In the genomic region with DNA sequence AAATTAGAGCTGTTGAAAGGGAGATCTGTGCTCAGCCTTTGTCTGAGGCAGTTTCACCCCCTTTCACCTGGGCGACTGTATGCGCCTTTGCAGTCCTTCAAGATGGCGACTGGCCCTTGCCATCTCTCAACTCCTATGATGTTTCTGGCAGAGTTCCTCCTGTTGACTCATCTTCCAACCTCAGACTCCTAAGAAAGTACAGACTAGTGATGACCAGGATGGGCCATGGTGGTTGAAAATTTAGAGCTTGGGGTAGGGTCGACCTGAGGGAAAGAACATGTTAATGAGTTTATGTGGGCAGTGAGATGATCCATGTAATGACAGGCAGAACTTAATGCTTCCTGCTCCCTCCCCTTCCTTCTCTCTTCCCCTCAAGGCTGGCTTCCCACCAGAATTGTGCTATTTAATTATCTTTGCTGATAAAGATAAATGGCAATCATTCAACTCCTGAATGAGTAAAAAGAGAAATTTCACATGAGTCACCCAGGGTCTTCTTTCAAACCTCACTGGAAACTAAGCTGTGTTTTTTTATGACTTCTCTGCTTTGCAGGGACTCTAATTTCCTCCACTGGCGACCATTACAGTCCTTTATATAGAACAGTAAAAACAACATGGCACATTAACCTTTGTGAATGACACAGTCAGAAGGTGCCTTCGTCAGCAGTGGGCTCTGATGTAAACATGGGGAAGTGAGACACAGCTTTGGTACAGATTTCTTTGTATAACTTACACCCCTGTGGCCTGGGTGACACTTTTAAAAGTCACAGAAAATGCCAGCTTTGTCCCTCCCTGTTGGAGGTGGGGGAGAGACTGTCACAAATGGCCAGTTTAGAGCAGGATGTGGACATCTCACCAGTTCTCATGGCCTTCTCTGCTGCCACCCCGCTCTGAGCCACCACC, we compare ENCODE assay signal across 14 cellular contexts.
DNase-seq lines count a peak whose midpoint lies in the region; ATAC-seq and TF ChIP-seq lines count a peak whose summit lies in the region.
"Had no signal": no experiment of that assay in that cellular context is flagged by ENCODE, and none has a peak within 500 bp of the region (broad histone marks: within the 10 kb centered on the region; RNA-seq: fewer than 3 reads in every experiment).

No MANE protein-coding gene starts in this region.

- no peak overlapping the region for H3K4me3 Mint-ChIP-seq in GM23338

- H3K9me3 ChIP-seq in mesodermal cell (ENCODE audit: control insufficient read depth, low read length), result no peaks in the 10 kb centered on the region
- no peaks in the 10 kb centered on the region for H3K9me3 ChIP-seq in left ventricle myocardium inferior (replicated peaks)
- H3K9me3 ChIP-seq in left lung, result no peaks in the 10 kb centered on the region
- H3K9me3 ChIP-seq: Caco-2 had no signal

- H3F3A ChIP-seq in GM23338 (replicated peaks; ENCODE audit: low read depth), result no peaks in the 10 kb centered on the region

- H3K27ac ChIP-seq in mesodermal cell (ENCODE audit: low read depth, low read length, severe bottlenecking) (peak overlapping the region; percentile 36), GM23338 (ENCODE audit: low read depth) (no peak overlapping the region), left ventricle myocardium inferior (replicated peaks) (no peak overlapping the region), left lung (no peak overlapping the region)
- H3K27ac ChIP-seq: C4-2B, PC-9 had no signal

- peaks cover 3% of the 10 kb centered on the region for H3K27me3 Mint-ChIP-seq in GM23338 (ENCODE audit: insufficient read depth, low read depth, poor library complexity)

- ATAC-seq in GM19351 (IDR thresholded peaks at IDR 0.05; ENCODE audit: unreplicated experiment), result peak; percentile 70
- ATAC-seq in GM23338, result no peak
- no peak for ATAC-seq in left lung
- ATAC-seq: Right ventricle myocardium inferior had no signal

- no peaks in the 10 kb centered on the region for H3K4me1 Mint-ChIP-seq in GM23338

- H3K27me3 ChIP-seq in GM23338 (ENCODE audit: insufficient read depth), result no peaks in the 10 kb centered on the region
- H3K27me3 ChIP-seq in left ventricle myocardium inferior (ENCODE audit: low read depth), result peaks cover 6% of the 10 kb centered on the region
- H3K27me3 ChIP-seq in left lung, result peaks cover 0 to under 1% of the 10 kb centered on the region in 2 donors

- H3K27ac Mint-ChIP-seq in GM23338, result no peak overlapping the region

- H3K36me3 Mint-ChIP-seq in GM23338 (ENCODE audit: low read depth), result no peaks in the 10 kb centered on the region; the same call in 1 of the 3 replicates

- no peak overlapping the region for H3K4me2 ChIP-seq in GM23338
- H3K4me2 ChIP-seq: PC-9 had no signal

- no peaks in the 10 kb centered on the region for H3K4me1 ChIP-seq in mesodermal cell (ENCODE audit: control insufficient read depth, insufficient read depth, low read length, poor library complexity, severe bottlenecking)
- H3K4me1 ChIP-seq in GM23338 (ENCODE audit: insufficient read depth), result no peaks in the 10 kb centered on the region; the same call in 1 of the 2 replicates
- H3K4me1 ChIP-seq in left ventricle myocardium inferior, result no peaks in the 10 kb centered on the region
- H3K4me1 ChIP-seq in left lung, result no peaks in the 10 kb centered on the region

- no peaks in the 10 kb centered on the region; the same call in 2 of the 3 replicates for H3K9me3 Mint-ChIP-seq in GM23338

- peaks cover 10% of the 10 kb centered on the region for H3K9me2 ChIP-seq in GM23338 (ENCODE audit: insufficient read depth)

- no peaks in the 10 kb centered on the region for H4K20me1 ChIP-seq in GM23338 (replicated peaks; ENCODE audit: insufficient read depth)

- H3K4me3 ChIP-seq in mesodermal cell (ENCODE audit: extremely low read depth, insufficient read depth, low read length, poor library complexity, severe bottlenecking), result no peak overlapping the region
- H3K4me3 ChIP-seq in GM23338, result no peak overlapping the region
- H3K4me3 ChIP-seq in left ventricle myocardium inferior, result no peak overlapping the region
- H3K4me3 ChIP-seq in left lung, result no peak overlapping the region
- H3K4me3 ChIP-seq: PC-9 had no signal

- 79 to 100% methylated on average over 2 to 3 of the region's 7 CpGs for WGBS in mesodermal cell (ENCODE audit: insufficient coverage in 2 of 2), 2 experiments

- no peaks in the 10 kb centered on the region for H3K36me3 ChIP-seq in mesodermal cell (ENCODE audit: control insufficient read depth, insufficient read depth, low read length)
- H3K36me3 ChIP-seq in GM23338 (ENCODE audit: insufficient read depth), result no peaks in the 10 kb centered on the region
- H3K36me3 ChIP-seq in left ventricle myocardium inferior, result no peaks in the 10 kb centered on the region
- no peaks in the 10 kb centered on the region for H3K36me3 ChIP-seq in left lung

- H3K79me2 ChIP-seq in GM23338 (replicated peaks; ENCODE audit: insufficient read depth), result no peaks in the 10 kb centered on the region

- intact Hi-C loops in left ventricle myocardium inferior (cut with micrococcal nuclease), result no loop called here
- intact Hi-C loops in left lung (cut with DNase I), result no loop called here

- TF ChIP-seq CTCF in GM23338 (conservative IDR thresholded peaks at IDR 0.05; ENCODE audit: low read depth in 2 of 2) (no peak), left ventricle myocardium inferior (IDR thresholded peaks at IDR 0.05; ENCODE audit: borderline replicate concordance) (no peak), left lung (IDR thresholded peaks at IDR 0.05) (no peak)

- DNase-seq in RPMI7951 (ENCODE audit: low read depth) (peak; percentile 65), GM23338 (ENCODE audit: low spot score) (no peak), NCI-H2107 treated with DMSO at 0.1 percent for 48 hours (lab: John Stamatoyannopoulos, UW; ENCODE audit: unreplicated experiment) (no peak), left ventricle myocardium inferior (no peak), left lung (no peak)
- DNase-seq: Caco-2, NCI-H1436 treated with DMSO at 0.1 percent for 48 hours, NCI-H2081, NCI-H526, PC-9 had no signal

- no peak overlapping the region for H2AFZ ChIP-seq in GM23338
- H2AFZ ChIP-seq: PC-9 had no signal

TF ChIP-seq in GM23338, 12 proteins besides CTCF, POLR2A, EP300 and RAD21:
- no peak for TF ChIP-seq NANOG (IDR thresholded peaks at IDR 0.05; ENCODE audit: borderline replicate concordance)
- TF ChIP-seq, protein P1, sequence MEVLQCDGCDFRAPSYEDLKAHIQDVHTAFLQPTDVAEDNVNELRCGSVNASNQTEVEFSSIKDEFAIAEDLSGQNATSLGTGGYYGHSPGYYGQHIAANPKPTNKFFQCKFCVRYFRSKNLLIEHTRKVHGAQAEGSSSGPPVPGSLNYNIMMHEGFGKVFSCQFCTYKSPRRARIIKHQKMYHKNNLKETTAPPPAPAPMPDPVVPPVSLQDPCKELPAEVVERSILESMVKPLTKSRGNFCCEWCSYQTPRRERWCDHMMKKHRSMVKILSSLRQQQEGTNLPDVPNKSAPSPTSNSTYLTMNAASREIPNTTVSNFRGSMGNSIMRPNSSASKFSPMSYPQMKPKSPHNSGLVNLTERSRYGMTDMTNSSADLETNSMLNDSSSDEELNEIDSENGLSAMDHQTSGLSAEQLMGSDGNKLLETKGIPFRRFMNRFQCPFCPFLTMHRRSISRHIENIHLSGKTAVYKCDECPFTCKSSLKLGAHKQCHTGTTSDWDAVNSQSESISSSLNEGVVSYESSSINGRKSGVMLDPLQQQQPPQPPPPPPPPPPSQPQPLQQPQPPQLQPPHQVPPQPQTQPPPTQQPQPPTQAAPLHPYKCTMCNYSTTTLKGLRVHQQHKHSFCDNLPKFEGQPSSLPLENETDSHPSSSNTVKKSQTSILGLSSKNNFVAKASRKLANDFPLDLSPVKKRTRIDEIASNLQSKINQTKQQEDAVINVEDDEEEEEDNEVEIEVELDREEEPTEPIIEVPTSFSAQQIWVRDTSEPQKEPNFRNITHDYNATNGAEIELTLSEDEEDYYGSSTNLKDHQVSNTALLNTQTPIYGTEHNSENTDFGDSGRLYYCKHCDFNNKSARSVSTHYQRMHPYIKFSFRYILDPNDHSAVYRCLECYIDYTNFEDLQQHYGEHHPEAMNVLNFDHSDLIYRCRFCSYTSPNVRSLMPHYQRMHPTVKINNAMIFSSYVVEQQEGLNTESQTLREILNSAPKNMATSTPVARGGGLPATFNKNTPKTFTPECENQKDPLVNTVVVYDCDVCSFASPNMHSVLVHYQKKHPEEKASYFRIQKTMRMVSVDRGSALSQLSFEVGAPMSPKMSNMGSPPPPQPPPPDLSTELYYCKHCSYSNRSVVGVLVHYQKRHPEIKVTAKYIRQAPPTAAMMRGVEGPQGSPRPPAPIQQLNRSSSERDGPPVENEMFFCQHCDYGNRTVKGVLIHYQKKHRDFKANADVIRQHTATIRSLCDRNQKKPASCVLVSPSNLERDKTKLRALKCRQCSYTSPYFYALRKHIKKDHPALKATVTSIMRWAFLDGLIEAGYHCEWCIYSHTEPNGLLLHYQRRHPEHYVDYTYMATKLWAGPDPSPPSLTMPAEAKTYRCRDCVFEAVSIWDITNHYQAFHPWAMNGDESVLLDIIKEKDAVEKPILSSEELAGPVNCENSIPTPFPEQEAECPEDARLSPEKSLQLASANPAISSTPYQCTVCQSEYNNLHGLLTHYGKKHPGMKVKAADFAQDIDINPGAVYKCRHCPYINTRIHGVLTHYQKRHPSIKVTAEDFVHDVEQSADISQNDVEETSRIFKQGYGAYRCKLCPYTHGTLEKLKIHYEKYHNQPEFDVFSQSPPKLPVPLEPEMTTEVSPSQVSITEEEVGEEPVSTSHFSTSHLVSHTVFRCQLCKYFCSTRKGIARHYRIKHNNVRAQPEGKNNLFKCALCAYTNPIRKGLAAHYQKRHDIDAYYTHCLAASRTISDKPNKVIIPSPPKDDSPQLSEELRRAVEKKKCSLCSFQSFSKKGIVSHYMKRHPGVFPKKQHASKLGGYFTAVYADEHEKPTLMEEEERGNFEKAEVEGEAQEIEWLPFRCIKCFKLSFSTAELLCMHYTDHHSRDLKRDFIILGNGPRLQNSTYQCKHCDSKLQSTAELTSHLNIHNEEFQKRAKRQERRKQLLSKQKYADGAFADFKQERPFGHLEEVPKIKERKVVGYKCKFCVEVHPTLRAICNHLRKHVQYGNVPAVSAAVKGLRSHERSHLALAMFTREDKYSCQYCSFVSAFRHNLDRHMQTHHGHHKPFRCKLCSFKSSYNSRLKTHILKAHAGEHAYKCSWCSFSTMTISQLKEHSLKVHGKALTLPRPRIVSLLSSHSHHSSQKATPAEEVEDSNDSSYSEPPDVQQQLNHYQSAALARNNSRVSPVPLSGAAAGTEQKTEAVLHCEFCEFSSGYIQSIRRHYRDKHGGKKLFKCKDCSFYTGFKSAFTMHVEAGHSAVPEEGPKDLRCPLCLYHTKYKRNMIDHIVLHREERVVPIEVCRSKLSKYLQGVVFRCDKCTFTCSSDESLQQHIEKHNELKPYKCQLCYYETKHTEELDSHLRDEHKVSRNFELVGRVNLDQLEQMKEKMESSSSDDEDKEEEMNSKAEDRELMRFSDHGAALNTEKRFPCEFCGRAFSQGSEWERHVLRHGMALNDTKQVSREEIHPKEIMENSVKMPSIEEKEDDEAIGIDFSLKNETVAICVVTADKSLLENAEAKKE (CRISPR knock-in tag; IDR thresholded peaks at IDR 0.05), result no peak
- TF ChIP-seq ZNF331 (CRISPR knock-in tag; IDR thresholded peaks at IDR 0.05; ENCODE audit: low read depth), result no peak
